ENCODE assay signal across 20 cellular contexts in the genomic region with DNA sequence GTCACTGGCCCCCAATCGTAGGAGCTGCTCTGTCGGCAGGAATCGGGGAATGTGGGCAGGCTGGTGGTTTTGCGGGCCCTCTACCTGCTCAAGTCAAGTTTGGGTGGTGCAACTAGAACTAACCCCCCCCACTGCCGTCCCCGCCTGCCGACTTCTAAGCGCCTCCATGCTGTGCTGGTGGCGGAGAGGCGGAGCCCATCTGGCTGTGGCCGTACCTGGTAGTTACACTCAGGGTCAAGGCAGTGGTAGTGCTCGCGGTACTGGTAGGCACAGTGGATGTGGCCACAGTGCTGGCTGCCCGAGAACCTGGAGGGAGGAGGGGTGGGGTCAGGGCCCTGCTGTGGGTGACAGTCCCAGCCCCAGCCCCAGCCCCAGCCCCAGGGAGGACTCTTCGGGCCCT.
"Had no signal": no experiment of that assay in that cellular context is flagged by ENCODE, and none has a peak within 500 bp of the region (broad histone marks: within the 10 kb centered on the region; RNA-seq: fewer than 3 reads in every experiment).

No MANE protein-coding gene starts in this region.

- H3K4me2 ChIP-seq: smooth muscle cell had no signal

- FAIRE-seq: endothelial cell of umbilical vein, islet of Langerhans had no signal

- H3K36me3 ChIP-seq: colonic mucosa had no signal

- H3K4me1 Mint-ChIP-seq: endodermal cell had no signal

- H3K4me1 ChIP-seq: colonic mucosa, right atrium auricular region, testis, tibial nerve had no signal

- H3K27me3 Mint-ChIP-seq: naive thymus-derived CD8-positive, alpha-beta T cell had no signal

- H3K27ac Mint-ChIP-seq: endodermal cell; naive thymus-derived CD8-positive, alpha-beta T cell had no signal

- H3K9me3 Mint-ChIP-seq: endodermal cell; naive thymus-derived CD8-positive, alpha-beta T cell had no signal

- DNase-seq: colonic mucosa; dermis blood vessel endothelial cell; effector CD4-positive, alpha-beta T cell; endodermal cell; erythroblast; foreskin melanocyte; heart left ventricle; hippocampal formation; kidney glomerular epithelial cell; mammary epithelial cell; naive thymus-derived CD8-positive, alpha-beta T cell; posterior cingulate gyrus; stimulated activated CD4-positive, alpha-beta T cell treated with anti-CD3 and anti-CD28 coated beads, Interleukin-2, amount 100 ng/mL, for 48 hours; stimulated activated naive CD8-positive, alpha-beta T cell treated with anti-CD3 and anti-CD28 coated beads, Interleukin-15, Interleukin-2, amounts not matched to agents 100 U/mL and 50 U/mL, for 24 hours; testis had no signal

- ATAC-seq: heart left ventricle; naive thymus-derived CD8-positive, alpha-beta T cell; stimulated activated naive CD8-positive, alpha-beta T cell treated with anti-CD3 and anti-CD28 coated beads, Interleukin-15, Interleukin-2, amounts not matched to agents 100 U/mL and 50 U/mL, for 24 hours had no signal

- H3K4me3 Mint-ChIP-seq: endodermal cell; naive thymus-derived CD8-positive, alpha-beta T cell had no signal

- H3K4me3 ChIP-seq: colonic mucosa, heart left ventricle, right atrium auricular region, smooth muscle cell, testis, tibial nerve had no signal

- H3K9me3 ChIP-seq: colonic mucosa, heart left ventricle, right atrium auricular region, testis, tibial nerve had no signal

- H3K27me3 ChIP-seq: colonic mucosa, heart left ventricle, right atrium auricular region, testis had no signal

- H3K27ac ChIP-seq: colonic mucosa, right atrium auricular region, testis, tibial nerve had no signal
